ENCODE assay signal across 8 cellular contexts in the genomic region with DNA sequence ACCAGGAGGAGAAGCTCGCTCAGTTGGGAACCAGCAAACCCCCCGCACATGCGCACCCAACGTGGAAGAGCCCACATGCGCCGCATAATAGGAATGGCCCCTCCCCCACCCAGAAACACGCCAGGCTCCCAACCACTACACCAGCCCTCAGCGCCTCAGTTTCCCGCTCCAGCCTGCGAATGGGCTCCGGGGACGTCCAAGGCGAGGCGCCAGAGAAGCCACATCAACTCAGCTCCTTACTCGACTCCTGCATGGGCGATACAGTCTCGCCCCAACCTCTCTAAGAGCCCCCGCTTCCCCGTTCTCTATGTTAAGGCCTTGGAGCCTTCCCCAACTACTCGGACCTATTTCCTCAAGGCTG. TPM values are rescaled to one million over a fixed set of nuclear protein-coding genes. Genes with fewer than 3 reads are reported as not detected.
DNase-seq lines count a peak whose midpoint lies in the region; ATAC-seq and TF ChIP-seq lines count a peak whose summit lies in the region.

No MANE protein-coding gene starts in this region.

- no peaks in the 10 kb centered on the region for H3K9me3 Mint-ChIP-seq in Caco-2 (ENCODE audit: unreplicated experiment)
- no peaks in the 10 kb centered on the region for H3K9me3 Mint-ChIP-seq in HFFc6
- no peaks in the 10 kb centered on the region for H3K9me3 Mint-ChIP-seq in dendritic cell treated with granulocyte-macrophage colony-stimulating factor and Interleukin-4, amounts not matched to agents 40 ng/mL and 50 ng/mL, for 4 days

- peaks cover 20% of the 10 kb centered on the region for H3K4me1 Mint-ChIP-seq in Caco-2 (ENCODE audit: low read depth, unreplicated experiment)
- peaks cover 53% of the 10 kb centered on the region for H3K4me1 Mint-ChIP-seq in HFFc6 (ENCODE audit: low read depth)
- peaks cover 36% of the 10 kb centered on the region for H3K4me1 Mint-ChIP-seq in dendritic cell treated with granulocyte-macrophage colony-stimulating factor and Interleukin-4, amounts not matched to agents 40 ng/mL and 50 ng/mL, for 4 days (ENCODE audit: low read depth)

- intact Hi-C loops in Caco-2 (cut with micrococcal nuclease; ENCODE audit: unreplicated experiment) (no loop called here), right lobe of liver (cut with DNase I) (no loop called here)
- intact Hi-C loops in dendritic cell treated with granulocyte-macrophage colony-stimulating factor and Interleukin-4, amounts not matched to agents 40 ng/mL and 50 ng/mL, for 4 days (cut with micrococcal nuclease) = loop anchor here (2.0 kb wide), 1 partner anchor 78 kb away; no protein-coding TSS in a partner anchor

- POLR2A ChIA-PET in Caco-2 (lab: Charles Lee) = interaction anchor here (0.7 to 2.8 kb wide), 7 partner anchors 13 to 393 kb away, joined by 3 to 59 read pairs (median 6); partner anchors contain the start of genes CUEDC1, DYNLL2 and MRPS23

- H3K4me3 Mint-ChIP-seq in Caco-2 (ENCODE audit: unreplicated experiment) (peak overlapping the region; percentile 97), HFFc6 (peak overlapping the region; percentile 97)
- peak overlapping the region; percentile 97 for H3K4me3 Mint-ChIP-seq in dendritic cell treated with granulocyte-macrophage colony-stimulating factor and Interleukin-4, amounts not matched to agents 40 ng/mL and 50 ng/mL, for 4 days

- H3K27ac Mint-ChIP-seq in Caco-2 (ENCODE audit: unreplicated experiment) = peak overlapping the region; percentile 100
- peak overlapping the region; percentile 99 for H3K27ac Mint-ChIP-seq in HFFc6
- H3K27ac Mint-ChIP-seq in dendritic cell treated with granulocyte-macrophage colony-stimulating factor and Interleukin-4, amounts not matched to agents 40 ng/mL and 50 ng/mL, for 4 days = peak overlapping the region; percentile 96

- H3K27me3 ChIP-seq in Caco-2 (replicated peaks; ENCODE audit: control insufficient read depth, insufficient read depth, low read length) (no peaks in the 10 kb centered on the region), right lobe of liver (no peaks in the 10 kb centered on the region)

- DNase-seq in Caco-2 = peak; percentile 82 to 84
- DNase-seq in HFFc6 = peak; percentile 46
- peak; percentile 31 for DNase-seq in NCI-H345 treated with DMSO at 0.1 percent for 48 hours (lab: John Stamatoyannopoulos, UW; ENCODE audit: unreplicated experiment)
- DNase-seq in activated CD4-positive, alpha-beta T cell treated with anti-CD3 and anti-CD28 coated beads for 1 hour = peak; percentile 45
- peak; percentile 76 to 82 (median 79) for DNase-seq in right lobe of liver
- peak; percentile 52 to 74 (median 68) for DNase-seq in stimulated activated CD4-positive, alpha-beta T cell treated with anti-CD3 and anti-CD28 coated beads, TNF-alpha, amount 100 ng/mL, for 24 hours (ENCODE audit: low read depth in 3 of 3)

- TF ChIP-seq POLR2A in right lobe of liver (IDR thresholded peaks at IDR 0.05) = no peak

- peak overlapping the region; percentile 93 to 99 (median 98) for H3K27ac ChIP-seq in right lobe of liver

- TF ChIP-seq CTCF in Caco-2 (IDR thresholded peaks at IDR 0.05; ENCODE audit: insufficient read depth in 1 of 2, low read depth in 1 of 2, low read length in 1 of 2, severe bottlenecking in 1 of 2, unreplicated experiment in 1 of 2) (no peak), HFFc6 (IDR thresholded peaks at IDR 0.05) (no peak), right lobe of liver (IDR thresholded peaks at IDR 0.05) (no peak)

- H3K36me3 ChIP-seq in Caco-2 (ENCODE audit: control insufficient read depth, insufficient read depth, low read length) (0 out of 2 replicates have a peak, but pooled peaks cover 4% of the 10 kb centered on the region), right lobe of liver (peaks cover 0 to 39% (median 24%) of the 10 kb centered on the region in 4 donors)

- H3K27me3 Mint-ChIP-seq in Caco-2 (ENCODE audit: insufficient read depth, unreplicated experiment) (no peaks in the 10 kb centered on the region), HFFc6 (ENCODE audit: insufficient read depth) (0 out of 2 replicates have a peak, but pooled peaks cover 3% of the 10 kb centered on the region)
- no peaks in the 10 kb centered on the region for H3K27me3 Mint-ChIP-seq in dendritic cell treated with granulocyte-macrophage colony-stimulating factor and Interleukin-4, amounts not matched to agents 40 ng/mL and 50 ng/mL, for 4 days

- 0% methylated on average over 10 of the region's 20 CpGs for WGBS in right lobe of liver (ENCODE audit: insufficient coverage, low coverage, low lambda C conversion rate, missing lambda C conversion rate)

- CTCF ChIA-PET in Caco-2 (lab: Charles Lee) = interaction anchor here (0.8 to 1.3 kb wide), 4 partner anchors 77 to 193 kb away, joined by 3 to 5 read pairs (median 3); partner anchors contain the start of gene DYNLL2

- BruUV-seq in Caco-2 (replicated peaks; lab: Mats Ljungman, UMichigan) = TSS peak; percentile 41

- H3K9me3 ChIP-seq in Caco-2 = no peaks in the 10 kb centered on the region
- H3K9me3 ChIP-seq in right lobe of liver = no peaks in the 10 kb centered on the region

- ATAC-seq in right lobe of liver (peak; percentile 65 to 78 (median 73)), GM19452 (IDR thresholded peaks at IDR 0.05; ENCODE audit: unreplicated experiment) (no peak)

- H3K4me1 ChIP-seq in Caco-2 (peaks cover 23% of the 10 kb centered on the region), right lobe of liver (peaks cover 0 to 30% (median 12%) of the 10 kb centered on the region in 4 donors)

- H3K36me3 Mint-ChIP-seq in Caco-2 (ENCODE audit: insufficient read depth, unreplicated experiment) (peaks cover 70% of the 10 kb centered on the region), HFFc6 (ENCODE audit: low read depth) (peaks cover 54% of the 10 kb centered on the region)
- peaks cover 59% of the 10 kb centered on the region for H3K36me3 Mint-ChIP-seq in dendritic cell treated with granulocyte-macrophage colony-stimulating factor and Interleukin-4, amounts not matched to agents 40 ng/mL and 50 ng/mL, for 4 days (ENCODE audit: low read depth)

- H3K4me3 ChIP-seq in Caco-2 (ENCODE audit: low read depth, low read length) (peak overlapping the region; percentile 85), right lobe of liver (peak overlapping the region; percentile 89 to 98 (median 94))

RNA-seq across cellular contexts. Expression of gene SRSF1, which starts 0.5 kb away (rescaled TPM):
- total RNA-seq in Caco-2 (2022) (308 and 325 TPM in 2 replicates), right lobe of liver (10 to 100 TPM; 55.7 to 92.0 (median 80.0) TPM)
- total RNA-seq in HFFc6 (2021; fragmentation: NEBNext Ultra II Directional; extraction: Animal tissue kit (Norgen Biotek cat#: 25700)) = 100 to 1,000 TPM; 216 to 296 (median 271) TPM

RNA-seq across cellular contexts. Expression of gene VEZF1, which starts 18.5 kb away (rescaled TPM):
- total RNA-seq in Caco-2 (2022) (52.1 and 54.9 TPM in 2 replicates), right lobe of liver (10 to 100 TPM; 13.0 to 19.3 (median 14.6) TPM)
- 10 to 100 TPM; 41.7 to 56.5 (median 51.8) TPM for total RNA-seq in HFFc6 (2021; fragmentation: NEBNext Ultra II Directional; extraction: Animal tissue kit (Norgen Biotek cat#: 25700))

RNA-seq across cellular contexts. Expression of gene CUEDC1, which starts 51.3 kb away (rescaled TPM):
- total RNA-seq in Caco-2 (2022) (27.5 TPM in 2 replicates), right lobe of liver (1 to 10 TPM; 4.0 to 8.5 (median 5.5) TPM)
- total RNA-seq in HFFc6 (2021; fragmentation: NEBNext Ultra II Directional; extraction: Animal tissue kit (Norgen Biotek cat#: 25700)) = 10 to 100 TPM; 34.0 to 41.0 (median 34.9) TPM

Comparison
In these comparisons a context has a peak if more than half of its experiments do, and no peak if none do; other contexts are left out.
1. DNase-seq: peak in every context shown above with its lines; median percentile 83 in Caco-2; 79 in right lobe of liver; 68 in stimulated activated CD4-positive, alpha-beta T cell treated with anti-CD3 and anti-CD28 coated beads, TNF-alpha, amount 100 ng/mL, for 24 hours; 46 in HFFc6; 45 in activated CD4-positive, alpha-beta T cell treated with anti-CD3 and anti-CD28 coated beads for 1 hour; 31 in NCI-H345 treated with DMSO at 0.1 percent for 48 hours.